9 cellular contexts compared by ENCODE assay signal in genomic region chr5:100777680-100778281, GRCh38.
DNase-seq lines count a peak whose midpoint lies in the region; ATAC-seq and TF ChIP-seq lines count a peak whose summit lies in the region.
"Had no signal": no experiment of that assay in that cellular context is flagged by ENCODE, and none has a peak within 500 bp of the region (broad histone marks: within the 10 kb centered on the region; RNA-seq: fewer than 3 reads in every experiment).

No MANE protein-coding gene starts in this region.

- peak overlapping the region; percentile 46 for H3K4me2 ChIP-seq in Loucy (ENCODE audit: low read depth, low read length, poor library complexity, severe bottlenecking)
- H3K4me2 ChIP-seq in mesendoderm (ENCODE audit: low read length) = no peak overlapping the region

- H3K9me2 ChIP-seq in Loucy (replicated peaks; ENCODE audit: low read depth, low read length) = no peaks in the 10 kb centered on the region

- H3K36me3 ChIP-seq in Loucy (ENCODE audit: insufficient read depth, low read length) (no peaks in the 10 kb centered on the region), mesendoderm (ENCODE audit: control insufficient read depth, insufficient read depth, low read length) (no peaks in the 10 kb centered on the region)

- no peaks in the 10 kb centered on the region for H3K36me3 Mint-ChIP-seq in activated naive CD8-positive, alpha-beta T cell treated with anti-CD3 and anti-CD28 coated beads, Interleukin-2, amount 50 U/mL, for 24 hours (ENCODE audit: low read depth)

- H2BK120ac ChIP-seq in mesendoderm (ENCODE audit: low read depth, low read length) = no peak overlapping the region

- H4K5ac ChIP-seq in mesendoderm (ENCODE audit: low read length) = no peak overlapping the region

- no peak overlapping the region for H2AFZ ChIP-seq in Loucy (ENCODE audit: low read length)

- peak overlapping the region; percentile 28 for H3K18ac ChIP-seq in mesendoderm (ENCODE audit: low read length)

- no peaks in the 10 kb centered on the region for H3F3A ChIP-seq in Loucy (ENCODE audit: low read depth)

- H3K79me2 ChIP-seq in Loucy (ENCODE audit: insufficient read depth, low read length) (no peaks in the 10 kb centered on the region), mesendoderm (ENCODE audit: control insufficient read depth, insufficient read depth, low read length) (no peaks in the 10 kb centered on the region)

- no peak overlapping the region for H2BK5ac ChIP-seq in mesendoderm (ENCODE audit: low read length)

- no peak overlapping the region for H3K4ac ChIP-seq in mesendoderm (ENCODE audit: low read depth, low read length)

- H3K4me3 Mint-ChIP-seq in activated naive CD8-positive, alpha-beta T cell treated with anti-CD3 and anti-CD28 coated beads, Interleukin-2, amount 50 U/mL, for 24 hours = peak overlapping the region; percentile 50

- H2BK15ac ChIP-seq in mesendoderm (replicated peaks; ENCODE audit: low read depth) = peak overlapping the region; percentile 74

- H3K27ac Mint-ChIP-seq in activated naive CD8-positive, alpha-beta T cell treated with anti-CD3 and anti-CD28 coated beads, Interleukin-2, amount 50 U/mL, for 24 hours = peak overlapping the region; percentile 84

- H3K4me1 ChIP-seq in Loucy (ENCODE audit: insufficient read depth, low read length, poor library complexity, severe bottlenecking) = peaks cover 31% of the 10 kb centered on the region
- peaks cover 2% of the 10 kb centered on the region for H3K4me1 ChIP-seq in mesendoderm (ENCODE audit: control insufficient read depth, low read depth, low read length)

- peak overlapping the region; percentile 17 for H3K56ac ChIP-seq in mesendoderm (ENCODE audit: low read length)

- no peaks in the 10 kb centered on the region for H3K79me1 ChIP-seq in mesendoderm (ENCODE audit: low read length)

- H2AK5ac ChIP-seq in mesendoderm (ENCODE audit: low read length) = no peak overlapping the region

- H3K9me3 ChIP-seq in Loucy (ENCODE audit: insufficient read depth, low read depth, low read length) = no peaks in the 10 kb centered on the region

- H3K23ac ChIP-seq in mesendoderm (ENCODE audit: low read length) = no peak overlapping the region

- peaks cover 48% of the 10 kb centered on the region for H3K4me1 Mint-ChIP-seq in activated naive CD8-positive, alpha-beta T cell treated with anti-CD3 and anti-CD28 coated beads, Interleukin-2, amount 50 U/mL, for 24 hours

- no peak overlapping the region for H3K27ac ChIP-seq in mesendoderm (ENCODE audit: low read depth, low read length)
- H3K27ac ChIP-seq: C4-2B had no signal

- no peak overlapping the region for H3K9ac ChIP-seq in Loucy (ENCODE audit: low read depth, low read length, poor library complexity, severe bottlenecking)
- no peak overlapping the region for H3K9ac ChIP-seq in mesendoderm (ENCODE audit: low read length)

- H3K27me3 Mint-ChIP-seq in activated naive CD8-positive, alpha-beta T cell treated with anti-CD3 and anti-CD28 coated beads, Interleukin-2, amount 50 U/mL, for 24 hours = no peaks in the 10 kb centered on the region

- no peaks in the 10 kb centered on the region for H4K20me1 ChIP-seq in Loucy (ENCODE audit: insufficient read depth, low read length, poor library complexity, severe bottlenecking)

- DNase-seq in activated CD4-positive, alpha-beta T cell treated with anti-CD3 and anti-CD28 coated beads for 4 hours = peak; percentile 8 to 18
- no peak for DNase-seq in activated CD4-positive, alpha-beta T cell treated with anti-CD3 and anti-CD28 coated beads, Interleukin-2, amount 50 U/mL, for 4 hours
- DNase-seq in HFF-Myc (ENCODE audit: extremely low read depth, low read depth) (peak; percentile 81), mesendoderm (peak; percentile 25), NCI-H446 treated with DMSO at 0.1 percent for 48 hours (lab: John Stamatoyannopoulos, UW) (no peak), cerebellar cortex (ENCODE audit: low spot score) (no peak)
- DNase-seq in activated naive CD8-positive, alpha-beta T cell treated with anti-CD3 and anti-CD28 coated beads, Interleukin-2, amount 50 U/mL, for 24 hours = peak; percentile 20

- peak; percentile 47 for ATAC-seq in activated naive CD8-positive, alpha-beta T cell treated with anti-CD3 and anti-CD28 coated beads, Interleukin-2, amount 50 U/mL, for 24 hours

- no peak overlapping the region for H3K4me3 ChIP-seq in HFF-Myc (replicated peaks; ENCODE audit: low read depth, low read length)
- H3K4me3 ChIP-seq in Loucy (ENCODE audit: low read length, poor library complexity, severe bottlenecking) = peak overlapping the region; percentile 44
- H3K4me3 ChIP-seq in mesendoderm (ENCODE audit: low read length) = no peak overlapping the region

- whole genome bisulfite sequencing in mesendoderm (ENCODE audit: extremely low coverage, insufficient coverage, low lambda C conversion rate) = 100% methylated on average over 1 of the region's 4 CpGs

- peaks cover 5% of the 10 kb centered on the region for H3K9me3 Mint-ChIP-seq in activated naive CD8-positive, alpha-beta T cell treated with anti-CD3 and anti-CD28 coated beads, Interleukin-2, amount 50 U/mL, for 24 hours

- no peak overlapping the region for H4K8ac ChIP-seq in mesendoderm (ENCODE audit: low read depth, low read length)

- TF ChIP-seq CTCF in HFF-Myc (IDR thresholded peaks at IDR 0.05; ENCODE audit: low read depth, low read length, missing control alignments) (no peak), Loucy (conservative IDR thresholded peaks at IDR 0.05; ENCODE audit: low read length) (no peak)

- no peaks in the 10 kb centered on the region for H3K27me3 ChIP-seq in Loucy (ENCODE audit: insufficient read depth, low read length, poor library complexity, severe bottlenecking)
- no peaks in the 10 kb centered on the region for H3K27me3 ChIP-seq in mesendoderm (ENCODE audit: insufficient read depth, low read length, poor library complexity)

Comparison
In these comparisons a context has a peak if more than half of its experiments do, and no peak if none do; other contexts are left out.
1. DNase-seq: peak in activated CD4-positive, alpha-beta T cell treated with anti-CD3 and anti-CD28 coated beads for 4 hours (2 of 2), HFF-Myc (single experiment), activated naive CD8-positive, alpha-beta T cell treated with anti-CD3 and anti-CD28 coated beads, Interleukin-2, amount 50 U/mL, for 24 hours (single experiment) and mesendoderm (single experiment); none in activated CD4-positive, alpha-beta T cell treated with anti-CD3 and anti-CD28 coated beads, Interleukin-2, amount 50 U/mL, for 4 hours (0 of 2), NCI-H446 treated with DMSO at 0.1 percent for 48 hours (single experiment) and cerebellar cortex (single experiment).